Comparison of ENCODE assay signal across 1 cellular context in the genomic region with DNA sequence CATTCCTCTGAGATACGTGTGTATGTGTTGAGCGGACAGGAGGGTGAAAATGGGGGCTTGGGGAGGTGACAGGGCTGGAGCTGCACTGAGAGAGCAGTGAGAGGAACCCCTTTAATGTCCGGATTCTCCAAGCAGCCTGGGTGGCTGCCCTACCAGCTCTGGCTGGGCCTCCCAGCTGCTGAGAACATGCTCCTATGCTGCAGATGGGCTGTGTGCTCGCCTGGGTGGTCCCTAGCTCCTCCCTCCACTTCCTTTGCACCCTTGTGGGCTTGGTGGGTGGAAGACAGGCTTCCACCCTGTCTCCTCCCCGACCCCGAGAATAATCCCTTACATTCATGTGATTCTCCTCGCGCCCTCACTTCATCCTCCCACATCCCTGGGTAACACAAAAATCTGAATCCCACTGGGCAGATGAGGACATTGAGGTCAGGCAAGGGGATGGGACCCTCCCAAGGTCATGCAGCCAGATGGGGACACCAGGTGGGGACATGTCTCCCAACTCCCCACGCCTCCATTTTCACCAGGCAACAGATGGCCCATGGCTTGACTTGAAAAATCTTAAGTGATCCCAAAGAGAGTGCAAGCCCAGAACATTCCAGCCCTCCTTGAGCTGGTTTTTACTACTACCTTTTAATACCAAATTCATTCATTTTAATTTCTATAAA.
TF ChIP-seq lines count a peak whose summit lies in the region.

No MANE protein-coding gene starts in this region.

TF ChIP-seq in GM12878, 131 proteins besides CTCF, POLR2A, EP300 and RAD21:
- TF ChIP-seq RCOR1 (conservative IDR thresholded peaks at IDR 0.05; ENCODE audit: low read depth, low read length) = no peak
- no peak for TF ChIP-seq ASH2L (IDR thresholded peaks at IDR 0.05; ENCODE audit: borderline replicate concordance, low read depth)
- no peak for TF ChIP-seq CHD2 (IDR thresholded peaks at IDR 0.05; ENCODE audit: borderline replicate concordance, low read depth, low read length)
- TF ChIP-seq RBBP5 (conservative IDR thresholded peaks at IDR 0.05) = no peak
- TF ChIP-seq NR2C2 (IDR thresholded peaks at IDR 0.05; ENCODE audit: borderline replicate concordance, control insufficient read depth, insufficient read length, low read depth) = peak; percentile 32
